1 cellular context compared by ENCODE assay signal in genomic region chr17:27829888-27830287, GRCh38. TPM values are rescaled to one million over a fixed set of nuclear protein-coding genes. Genes with fewer than 3 reads are reported as not detected.
"Had no signal": no experiment of that assay in that cellular context is flagged by ENCODE, and none has a peak within 500 bp of the region (broad histone marks: within the 10 kb centered on the region; RNA-seq: fewer than 3 reads in every experiment).

No MANE protein-coding gene starts in this region.

RNA-seq across cellular contexts. Expression of gene NOS2, which starts 29.6 kb away (rescaled TPM):
- total RNA-seq: activated T-helper 17 cell treated with anti-CD3 and anti-CD28 coated beads, Interleukin-2, amount 50 U/mL, for 72 hours had no signal
